ENCODE assay signal across 25 cellular contexts in the genomic region with DNA sequence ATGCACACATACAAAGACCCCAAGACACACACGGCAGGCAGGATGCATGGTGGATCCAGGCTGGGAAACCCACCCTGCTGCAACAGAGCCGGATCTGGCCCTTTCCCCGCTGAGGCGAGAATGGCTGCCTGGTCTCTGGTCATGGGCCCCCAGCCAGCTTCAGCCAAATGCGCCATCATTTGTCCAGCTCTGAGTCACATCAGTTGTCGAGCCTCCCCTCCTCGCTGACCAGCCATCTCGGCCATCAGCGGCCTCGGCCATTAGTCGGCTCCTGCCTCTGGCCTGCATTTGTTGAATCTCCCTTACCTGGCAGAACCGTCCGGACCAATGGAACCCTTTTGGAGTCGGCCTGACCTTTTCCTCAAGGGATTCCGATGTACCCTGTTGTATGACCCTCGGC. TPM values are rescaled to one million over a fixed set of nuclear protein-coding genes. Genes with fewer than 3 reads are reported as not detected.
"Had no signal": no experiment of that assay in that cellular context is flagged by ENCODE, and none has a peak within 500 bp of the region (broad histone marks: within the 10 kb centered on the region; RNA-seq: fewer than 3 reads in every experiment).

No MANE protein-coding gene starts in this region.

- H3K9me3 Mint-ChIP-seq: mesothelial cell of epicardium; naive thymus-derived CD4-positive, alpha-beta T cell; nephron; stimulated activated naive B cell treated with anti-CD40 and anti-IgM and Interleukin-4, amounts not matched to agents 10 μg/mL and 1 μg/mL and 100 μg/mL, for 72 hours; stimulated activated naive CD8-positive, alpha-beta T cell treated with anti-CD3 and anti-CD28 coated beads, Interleukin-15, Interleukin-2, amounts not matched to agents 100 ng/mL and 50 ng/mL, for 24 hours had no signal

- H3K4me1 Mint-ChIP-seq: mesothelial cell of epicardium had no signal

- ATAC-seq: heart left ventricle; left cardiac atrium; left lung; mucosa of descending colon; naive thymus-derived CD4-positive, alpha-beta T cell; pancreas; sciatic nerve; stimulated activated naive B cell treated with anti-CD40 and anti-IgM and Interleukin-4, amounts not matched to agents 10 μg/mL and 1 μg/mL and 100 μg/mL, for 72 hours; upper lobe of right lung had no signal

- H3K27me3 ChIP-seq: pancreas, uterus had no signal

- H3K79me2 ChIP-seq: hepatocyte had no signal

- H3K4me1 ChIP-seq: pancreas, upper lobe of right lung, uterus had no signal

- H3K4me2 ChIP-seq: hepatocyte had no signal

- H3K36me3 Mint-ChIP-seq: mesothelial cell of epicardium; stimulated activated naive B cell treated with anti-CD40 and anti-IgM and Interleukin-4, amounts not matched to agents 10 μg/mL and 1 μg/mL and 100 μg/mL, for 72 hours had no signal

- H3K4me3 Mint-ChIP-seq: mesothelial cell of epicardium; naive thymus-derived CD4-positive, alpha-beta T cell; nephron; stimulated activated naive B cell treated with anti-CD40 and anti-IgM and Interleukin-4, amounts not matched to agents 10 μg/mL and 1 μg/mL and 100 μg/mL, for 72 hours; stimulated activated naive CD8-positive, alpha-beta T cell treated with anti-CD3 and anti-CD28 coated beads, Interleukin-15, Interleukin-2, amounts not matched to agents 100 ng/mL and 50 ng/mL, for 24 hours had no signal

- H3K27ac ChIP-seq: heart left ventricle, hepatocyte, left lung, neutrophil, pancreas, spleen, thoracic aorta, tibial nerve, upper lobe of right lung, uterus had no signal

- H3K27ac Mint-ChIP-seq: mesothelial cell of epicardium; naive thymus-derived CD4-positive, alpha-beta T cell; stimulated activated naive B cell treated with anti-CD40 and anti-IgM and Interleukin-4, amounts not matched to agents 10 μg/mL and 1 μg/mL and 100 μg/mL, for 72 hours; stimulated activated naive CD8-positive, alpha-beta T cell treated with anti-CD3 and anti-CD28 coated beads, Interleukin-15, Interleukin-2, amounts not matched to agents 100 ng/mL and 50 ng/mL, for 24 hours had no signal

- H3K36me3 ChIP-seq: heart left ventricle, left lung, neutrophil, pancreas, spleen, thoracic aorta, tibial nerve, upper lobe of right lung, uterus had no signal

- H2AFZ ChIP-seq: hepatocyte had no signal

- FAIRE-seq: colon, frontal cortex, pancreas had no signal

- H3K9me3 ChIP-seq: heart left ventricle, left lung, mucosa of descending colon, neutrophil, pancreas, spleen, thoracic aorta, tibial nerve, upper lobe of right lung, uterus had no signal

- DNase-seq: cerebellar nuclear complex; effector CD4-positive, alpha-beta T cell; heart left ventricle; left cardiac atrium; left lung; mesenchymal stem cell; mucosa of descending colon; naive thymus-derived CD4-positive, alpha-beta T cell; pancreas; spleen; stimulated activated CD4-positive, alpha-beta T cell treated with anti-CD3 and anti-CD28 coated beads, Interleukin-4, amount 100 ng/mL, for 4 hours; stimulated activated naive B cell treated with anti-CD40 and anti-IgM and Interleukin-4, amounts not matched to agents 10 μg/mL and 1 μg/mL and 100 μg/mL, for 72 hours; upper lobe of right lung; uterus had no signal

- H3K4me3 ChIP-seq: dorsolateral prefrontal cortex, heart left ventricle, hepatocyte, left lung, mucosa of descending colon, pancreas, spleen, thoracic aorta, tibial nerve, upper lobe of right lung, uterus had no signal

RNA-seq across cellular contexts. Expression of a gene that starts 38.5 kb away (rescaled TPM):
- total RNA-seq: hepatocyte had no signal
